Comparison of ENCODE assay signal across 25 cellular contexts in the genomic region with DNA sequence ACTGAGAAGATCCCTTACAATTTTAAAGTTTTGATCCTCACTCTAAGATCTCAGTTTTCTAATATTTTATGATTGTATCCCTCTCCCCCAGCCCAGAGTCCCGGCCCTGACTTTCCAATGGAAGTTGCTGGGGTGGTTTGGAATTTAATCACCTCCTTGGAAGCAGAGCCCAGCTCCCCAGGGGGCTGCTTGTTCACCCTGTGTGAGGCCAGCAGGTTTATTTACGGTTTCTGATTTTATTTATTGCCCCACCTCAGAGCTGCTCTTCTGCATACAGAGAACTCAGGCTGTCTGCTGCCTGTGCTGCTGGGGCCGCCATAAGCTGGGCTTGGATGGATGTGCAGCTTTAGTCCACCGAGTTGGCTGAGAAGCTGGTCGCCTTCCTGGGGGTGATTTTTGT.
"Had no signal": no experiment of that assay in that cellular context is flagged by ENCODE, and none has a peak within 500 bp of the region (broad histone marks: within the 10 kb centered on the region; RNA-seq: fewer than 3 reads in every experiment).

No MANE protein-coding gene starts in this region.

- H3K36me3 ChIP-seq: ascending aorta, cardiac muscle cell, colonic mucosa, SJCRH30 had no signal

- H3K4me1 ChIP-seq: ascending aorta, colonic mucosa had no signal

- H3K36me3 Mint-ChIP-seq: activated naive CD4-positive, alpha-beta T cell treated with anti-CD3 and anti-CD28 coated beads, Interleukin-2, amount 50 U/mL, for 24 hours; activated naive CD8-positive, alpha-beta T cell treated with anti-CD3 and anti-CD28 coated beads, Interleukin-2, amount 10 ng/mL, durations not matched to agents 7 days and 5 days had no signal

- ATAC-seq: activated CD8-positive, alpha-beta T cell treated with anti-CD3 and anti-CD28 coated beads, Interleukin-2, amount 10 ng/mL, durations not matched to agents 7 days and 5 days; Panc1 had no signal

- H3K9me3 Mint-ChIP-seq: activated CD4-positive, alpha-beta T cell treated with anti-CD3 and anti-CD28 coated beads, Interleukin-2, amount 10 ng/mL, durations not matched to agents 24 days and 14 days; activated naive CD4-positive, alpha-beta T cell treated with anti-CD3 and anti-CD28 coated beads, Interleukin-2, amount 50 U/mL, for 24 hours; activated naive CD8-positive, alpha-beta T cell treated with anti-CD3 and anti-CD28 coated beads, Interleukin-2, amount 10 ng/mL, durations not matched to agents 7 days and 5 days; activated T-helper 2 cell treated with anti-CD3 and anti-CD28 coated beads, Interferon-gamma antibody, Interleukin-2, Interleukin-4, amounts not matched to agents 10 μg/mL and 5 μg/mL and 100 μg/mL, durations not matched to agents 14 hours and 24 hours and 36 hours; central memory CD8-positive, alpha-beta T cell had no signal

- H3K27ac ChIP-seq: ascending aorta, cardiac muscle cell, colonic mucosa, SJCRH30, SK-N-MC had no signal

- H3K4me3 ChIP-seq: ascending aorta, cardiac muscle cell, colonic mucosa, SJCRH30, SK-N-MC had no signal

- H3K4me3 Mint-ChIP-seq: activated CD4-positive, alpha-beta T cell treated with anti-CD3 and anti-CD28 coated beads, Interleukin-2, amount 10 ng/mL, durations not matched to agents 24 days and 14 days; activated CD8-positive, alpha-beta T cell treated with anti-CD3 and anti-CD28 coated beads, Interleukin-2, amount 10 ng/mL, durations not matched to agents 7 days and 5 days; activated naive CD4-positive, alpha-beta T cell treated with anti-CD3 and anti-CD28 coated beads, Interleukin-2, amount 50 U/mL, for 24 hours; activated naive CD8-positive, alpha-beta T cell treated with anti-CD3 and anti-CD28 coated beads, Interleukin-2, amount 10 ng/mL, durations not matched to agents 7 days and 5 days; activated T-cell treated with anti-CD3 and anti-CD28 coated beads, Interleukin-2, amount 50 U/mL, for 24 hours; central memory CD8-positive, alpha-beta T cell had no signal

- H3K9me3 ChIP-seq: ascending aorta, colonic mucosa, SJCRH30 had no signal

- DNase-seq: activated CD4-positive, alpha-beta T cell treated with anti-CD3 and anti-CD28 coated beads, Interleukin-2, amount 10 ng/mL, durations not matched to agents 24 days and 14 days; activated CD4-positive, alpha-beta T cell treated with anti-CD3 and anti-CD28 coated beads, Interleukin-2, amount 50 U/mL, for 4 hours; activated CD8-positive, alpha-beta T cell treated with anti-CD3 and anti-CD28 coated beads, Interleukin-2, amount 10 ng/mL, durations not matched to agents 7 days and 5 days; activated gamma-delta T cell; activated naive CD4-positive, alpha-beta T cell treated with Interleukin-2 at 50 U/mL for 16 hours; activated naive CD8-positive, alpha-beta T cell treated with anti-CD3 and anti-CD28 coated beads, Interleukin-2, amount 10 ng/mL, durations not matched to agents 7 days and 5 days; activated T-cell treated with anti-CD3 and anti-CD28 coated beads, Interleukin-2, amount 50 U/mL, for 24 hours; amygdala; colonic mucosa; NCI-H1105; NCI-H1436 treated with DMSO at 0.1 percent for 48 hours; NCI-H1694 treated with DMSO at 0.1 percent for 48 hours; NCI-H2029; NCI-H446; NCI-H524; SHP77; SJCRH30; T1000 had no signal

- H3K27me3 ChIP-seq: ascending aorta, cardiac muscle cell, colonic mucosa, SJCRH30 had no signal

- H3K27ac Mint-ChIP-seq: activated CD4-positive, alpha-beta T cell treated with anti-CD3 and anti-CD28 coated beads, Interleukin-2, amount 10 ng/mL, durations not matched to agents 24 days and 14 days; activated CD8-positive, alpha-beta T cell treated with anti-CD3 and anti-CD28 coated beads, Interleukin-2, amount 10 ng/mL, durations not matched to agents 7 days and 5 days; activated naive CD4-positive, alpha-beta T cell treated with anti-CD3 and anti-CD28 coated beads, Interleukin-2, amount 50 U/mL, for 24 hours; activated naive CD8-positive, alpha-beta T cell treated with anti-CD3 and anti-CD28 coated beads, Interleukin-2, amount 10 ng/mL, durations not matched to agents 7 days and 5 days; activated T-cell treated with anti-CD3 and anti-CD28 coated beads, Interleukin-2, amount 50 U/mL, for 24 hours; activated T-helper 2 cell treated with anti-CD3 and anti-CD28 coated beads, Interferon-gamma antibody, Interleukin-2, Interleukin-4, amounts not matched to agents 10 μg/mL and 5 μg/mL and 100 μg/mL, durations not matched to agents 14 hours and 24 hours and 36 hours had no signal
